Comparison of ENCODE assay signal across 21 cellular contexts in the genomic region with DNA sequence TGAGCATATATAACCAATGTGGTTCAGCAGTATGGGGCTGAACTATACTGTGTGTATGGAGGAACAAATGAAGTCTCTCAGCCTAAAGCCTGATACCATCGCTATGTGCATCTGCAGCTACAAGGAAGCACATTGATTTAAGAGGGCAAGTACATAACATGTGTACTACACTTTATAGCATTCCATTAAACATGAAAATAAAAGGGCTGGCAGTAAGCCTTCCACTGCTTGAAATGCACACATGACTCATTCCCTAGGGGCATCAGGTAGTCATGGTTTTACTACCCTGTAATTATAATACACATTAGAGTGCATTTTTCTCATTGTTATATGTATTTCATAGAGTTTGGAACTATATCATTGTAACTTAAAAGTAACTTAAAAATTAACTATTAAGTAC. TPM values are rescaled to one million over a fixed set of nuclear protein-coding genes. Genes with fewer than 3 reads are reported as not detected.
DNase-seq lines count a peak whose midpoint lies in the region; ATAC-seq, FAIRE-seq and TF ChIP-seq lines count a peak whose summit lies in the region.
"Had no signal": no experiment of that assay in that cellular context is flagged by ENCODE, and none has a peak within 500 bp of the region (broad histone marks: within the 10 kb centered on the region; RNA-seq: fewer than 3 reads in every experiment).

No MANE protein-coding gene starts in this region.

- ATAC-seq in A549, result peak in 1 of 2 experiments; percentile 27; a peak in 1 of 6 replicates
- ATAC-seq in GM18505 (IDR thresholded peaks at IDR 0.05; ENCODE audit: unreplicated experiment), result no peak
- ATAC-seq: activated CD8-positive, alpha-beta T cell treated with anti-CD3 and anti-CD28 coated beads for 36 hours; activated T-cell treated with anti-CD3 and anti-CD28 coated beads, Interleukin-2, amount 50 U/mL, for 4 hours; WTC11 had no signal

- no peak overlapping the region for H3K4me2 ChIP-seq in A549

- H3K4me1 ChIP-seq in A549 (no peaks in the 10 kb centered on the region), HEK293 (ENCODE audit: control insufficient read depth, insufficient read depth, low read length) (no peaks in the 10 kb centered on the region), esophagus muscularis mucosa (peaks cover 0 to 8% (median 0%) of the 10 kb centered on the region in 4 donors)
- H3K4me1 ChIP-seq: sigmoid colon, uterus had no signal

- TF ChIP-seq EP300 in A549 (IDR thresholded peaks at IDR 0.05) (no peak), esophagus muscularis mucosa (IDR thresholded peaks at IDR 0.05) (no peak)

- no peak for TF ChIP-seq CTCF in A549 (IDR thresholded peaks at IDR 0.05)
- TF ChIP-seq CTCF in HEK293 (tag by site-specific recombination; IDR thresholded peaks at IDR 0.05), result no peak
- no peak for TF ChIP-seq CTCF in VCaP (conservative IDR thresholded peaks at IDR 0.05)
- no peak for TF ChIP-seq CTCF in fibroblast of the aortic adventitia (IDR thresholded peaks at IDR 0.05; ENCODE audit: insufficient read depth, low read length)
- TF ChIP-seq CTCF in esophagus muscularis mucosa (IDR thresholded peaks at IDR 0.05), result no peak

- peaks cover 0 to 2% (median 0%) of the 10 kb centered on the region in 4 donors for H3K27me3 ChIP-seq in esophagus muscularis mucosa
- H3K27me3 ChIP-seq: sigmoid colon, uterus had no signal

- no peaks in the 10 kb centered on the region for H3K9me3 ChIP-seq in A549
- H3K9me3 ChIP-seq in HEK293 (ENCODE audit: control insufficient read depth, insufficient read depth, low read depth, low read length), result no peaks in the 10 kb centered on the region
- H3K9me3 ChIP-seq in esophagus muscularis mucosa, result no peaks in the 10 kb centered on the region
- H3K9me3 ChIP-seq: sigmoid colon, uterus had no signal

- no peak for DNase-seq in A549 (ENCODE audit: low read depth in 1 of 2, low spot score in 1 of 2)
- peak; percentile 56 for DNase-seq in fibroblast of the aortic adventitia (ENCODE audit: low read depth)
- no peak for DNase-seq in activated CD4-positive, alpha-beta T cell treated with anti-CD3 and anti-CD28 coated beads, Interleukin-2, amount 50 U/mL, for 4 hours
- no peak for DNase-seq in esophagus muscularis mucosa (ENCODE audit: extremely low spot score)
- no peak for DNase-seq in NCI-H1436 (lab: John Stamatoyannopoulos, UW)
- DNase-seq: activated CD8-positive, alpha-beta T cell treated with anti-CD3 and anti-CD28 coated beads for 36 hours; activated naive CD8-positive, alpha-beta T cell treated with anti-CD3 and anti-CD28 coated beads for 36 hours; activated T-cell treated with anti-CD3 and anti-CD28 coated beads, Interleukin-2, amount 50 U/mL, for 4 hours; caudate nucleus; effector memory CD4-positive, alpha-beta T cell; NCI-H1105 treated with DMSO at 0.1 percent for 48 hours; occipital lobe; sigmoid colon; stimulated activated CD4-positive, alpha-beta T cell treated with anti-CD3 and anti-CD28 coated beads, Interleukin-2, amount 100 ng/mL, for 48 hours; T-helper 1 cell; uterus had no signal

- POLR2A ChIA-PET in A549 (lab: Yijun Ruan, JAX), result no interaction called here
- POLR2A ChIA-PET in HEK293 (lab: Yijun Ruan, JAX), result no interaction called here

- WGBS in A549 (ENCODE audit: missing lambda C conversion rate), result 78% methylated on average over 1 of the region's 1 CpG
- 64% methylated on average over 1 of the region's 1 CpG for WGBS in esophagus muscularis mucosa

- CTCF ChIA-PET in A549 (lab: Yijun Ruan, JAX) (no interaction called here), HEK293 (lab: Yijun Ruan, JAX) (interaction anchor here (0.6 to 0.8 kb wide), 2 partner anchors 9 to 556 kb away, joined by 3 to 4 read pairs; no protein-coding TSS in a partner anchor)

- peaks cover 24 to 36% of the 10 kb centered on the region in 2 experiments for H3K36me3 ChIP-seq in HEK293 (ENCODE audit: control insufficient read depth in 2 of 2, insufficient read depth in 1 of 2, low read length in 2 of 2)
- peaks cover 0 to 27% (median 2%) of the 10 kb centered on the region in 4 donors for H3K36me3 ChIP-seq in esophagus muscularis mucosa
- H3K36me3 ChIP-seq: uterus had no signal

- TF ChIP-seq POLR2A in A549 (IDR thresholded peaks at IDR 0.05; ENCODE audit: low read length) (no peak), esophagus muscularis mucosa (IDR thresholded peaks at IDR 0.05; ENCODE audit: low read depth) (no peak), GM18505 (IDR thresholded peaks at IDR 0.05; ENCODE audit: borderline replicate concordance, extremely low read depth, insufficient read depth, insufficient read length) (no peak)

- no peak for TF ChIP-seq RAD21 in A549 (conservative IDR thresholded peaks at IDR 0.05 in 1 of 2, IDR thresholded peaks at IDR 0.05 in 1 of 2)

- H3K27ac ChIP-seq in A549 (no peak overlapping the region), HEK293 (ENCODE audit: extremely low read depth, low read depth, low read length) (no peak overlapping the region), VCaP (peak overlapping the region; percentile 50), esophagus muscularis mucosa (replicated peaks in 1 of 4) (no peak overlapping the region)
- H3K27ac ChIP-seq: sigmoid colon, uterus had no signal

- peak; percentile 39 for FAIRE-seq in A549 (lab: Jason Lieb, UNC)
- FAIRE-seq: frontal cortex had no signal

- intact Hi-C loops in esophagus muscularis mucosa (cut with DNase I), result no loop called here

- H3K4me3 ChIP-seq in A549, result no peak overlapping the region
- H3K4me3 ChIP-seq in HEK293 (ENCODE audit: low read depth, low read length), result no peak overlapping the region
- no peak overlapping the region for H3K4me3 ChIP-seq in fibroblast of the aortic adventitia (ENCODE audit: low read depth, low read length)
- H3K4me3 ChIP-seq in esophagus muscularis mucosa, result no peak overlapping the region
- H3K4me3 ChIP-seq: sigmoid colon, uterus had no signal

TF ChIP-seq in A549, 52 proteins besides CTCF, POLR2A, EP300 and RAD21:
- no peak for TF ChIP-seq RCOR1 (IDR thresholded peaks at IDR 0.05; ENCODE audit: low read depth, low read length)
- TF ChIP-seq, protein P1, sequence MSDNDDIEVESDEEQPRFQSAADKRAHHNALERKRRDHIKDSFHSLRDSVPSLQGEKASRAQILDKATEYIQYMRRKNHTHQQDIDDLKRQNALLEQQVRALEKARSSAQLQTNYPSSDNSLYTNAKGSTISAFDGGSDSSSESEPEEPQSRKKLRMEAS (IDR thresholded peaks at IDR 0.05), result no peak

TF ChIP-seq in HEK293, 187 proteins besides CTCF, POLR2A, EP300 and RAD21 (continues in another document):
- TF ChIP-seq PRDM1 (tag by site-specific recombination; IDR thresholded peaks at IDR 0.05) (no peak), ZNF658 (tag by site-specific recombination; IDR thresholded peaks at IDR 0.05) (no peak), SCRT2 (tag by site-specific recombination; IDR thresholded peaks at IDR 0.05) (0 out of 2 replicates have a peak, but pooled peaks have one; percentile 10), KLF10 (tag by site-specific recombination; IDR thresholded peaks at IDR 0.05) (no peak), ZNF211 (tag by site-specific recombination; IDR thresholded peaks at IDR 0.05; ENCODE audit: low read depth) (no peak)
- TF ChIP-seq, protein P2, sequence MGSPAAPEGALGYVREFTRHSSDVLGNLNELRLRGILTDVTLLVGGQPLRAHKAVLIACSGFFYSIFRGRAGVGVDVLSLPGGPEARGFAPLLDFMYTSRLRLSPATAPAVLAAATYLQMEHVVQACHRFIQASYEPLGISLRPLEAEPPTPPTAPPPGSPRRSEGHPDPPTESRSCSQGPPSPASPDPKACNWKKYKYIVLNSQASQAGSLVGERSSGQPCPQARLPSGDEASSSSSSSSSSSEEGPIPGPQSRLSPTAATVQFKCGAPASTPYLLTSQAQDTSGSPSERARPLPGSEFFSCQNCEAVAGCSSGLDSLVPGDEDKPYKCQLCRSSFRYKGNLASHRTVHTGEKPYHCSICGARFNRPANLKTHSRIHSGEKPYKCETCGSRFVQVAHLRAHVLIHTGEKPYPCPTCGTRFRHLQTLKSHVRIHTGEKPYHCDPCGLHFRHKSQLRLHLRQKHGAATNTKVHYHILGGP (tag by site-specific recombination; IDR thresholded peaks at IDR 0.05), result no peak
- TF ChIP-seq, protein P3, sequence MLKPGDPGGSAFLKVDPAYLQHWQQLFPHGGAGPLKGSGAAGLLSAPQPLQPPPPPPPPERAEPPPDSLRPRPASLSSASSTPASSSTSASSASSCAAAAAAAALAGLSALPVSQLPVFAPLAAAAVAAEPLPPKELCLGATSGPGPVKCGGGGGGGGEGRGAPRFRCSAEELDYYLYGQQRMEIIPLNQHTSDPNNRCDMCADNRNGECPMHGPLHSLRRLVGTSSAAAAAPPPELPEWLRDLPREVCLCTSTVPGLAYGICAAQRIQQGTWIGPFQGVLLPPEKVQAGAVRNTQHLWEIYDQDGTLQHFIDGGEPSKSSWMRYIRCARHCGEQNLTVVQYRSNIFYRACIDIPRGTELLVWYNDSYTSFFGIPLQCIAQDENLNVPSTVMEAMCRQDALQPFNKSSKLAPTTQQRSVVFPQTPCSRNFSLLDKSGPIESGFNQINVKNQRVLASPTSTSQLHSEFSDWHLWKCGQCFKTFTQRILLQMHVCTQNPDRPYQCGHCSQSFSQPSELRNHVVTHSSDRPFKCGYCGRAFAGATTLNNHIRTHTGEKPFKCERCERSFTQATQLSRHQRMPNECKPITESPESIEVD (tag by site-specific recombination; IDR thresholded peaks at IDR 0.05), result peak; percentile 42; the same call in 1 of the 2 replicates
- TF ChIP-seq, protein P4, sequence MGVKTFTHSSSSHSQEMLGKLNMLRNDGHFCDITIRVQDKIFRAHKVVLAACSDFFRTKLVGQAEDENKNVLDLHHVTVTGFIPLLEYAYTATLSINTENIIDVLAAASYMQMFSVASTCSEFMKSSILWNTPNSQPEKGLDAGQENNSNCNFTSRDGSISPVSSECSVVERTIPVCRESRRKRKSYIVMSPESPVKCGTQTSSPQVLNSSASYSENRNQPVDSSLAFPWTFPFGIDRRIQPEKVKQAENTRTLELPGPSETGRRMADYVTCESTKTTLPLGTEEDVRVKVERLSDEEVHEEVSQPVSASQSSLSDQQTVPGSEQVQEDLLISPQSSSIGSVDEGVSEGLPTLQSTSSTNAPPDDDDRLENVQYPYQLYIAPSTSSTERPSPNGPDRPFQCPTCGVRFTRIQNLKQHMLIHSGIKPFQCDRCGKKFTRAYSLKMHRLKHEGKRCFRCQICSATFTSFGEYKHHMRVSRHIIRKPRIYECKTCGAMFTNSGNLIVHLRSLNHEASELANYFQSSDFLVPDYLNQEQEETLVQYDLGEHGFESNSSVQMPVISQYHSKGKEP (tag by site-specific recombination; IDR thresholded peaks at IDR 0.05), result peak; percentile 46; the same call in 1 of the 2 replicates

RNA-seq across cellular contexts. Expression of a gene that starts 51.2 kb away (rescaled TPM):
- polyA plus RNA-seq in A549 (2011; rRNA removed) (63.7 and 77.2 TPM in 2 replicates), A549 (2017; fragmentation: RNase III; extraction: RNeasy Plus Mini Kit Qiagen cat#74134 plus additional on column Dnase treatment) (56.5 to 72.4 TPM (median 71.8 TPM) in 3 replicates)
- polyA plus RNA-seq in A549 (2012; cell fraction: cytosol; rRNA removed), result 11.5 and 12.0 TPM in 2 replicates
- polyA plus RNA-seq in A549 (2012; cell fraction: nucleus; rRNA removed), result 8.3 and 12.3 TPM in 2 replicates
- 15.3 and 15.6 TPM in 2 replicates for polyA minus RNA-seq in A549 (2011; rRNA and poly(A)+ RNA removed)
- total RNA-seq in fibroblast of the aortic adventitia (ENCODE audit: low replicate concordance) (62.5 and 110 TPM in 2 replicates), esophagus muscularis mucosa (10 to 100 TPM; 52.2 to 60.6 (median 55.7) TPM)
